Comparison of ENCODE assay signal across 1 cellular context in the genomic region with DNA sequence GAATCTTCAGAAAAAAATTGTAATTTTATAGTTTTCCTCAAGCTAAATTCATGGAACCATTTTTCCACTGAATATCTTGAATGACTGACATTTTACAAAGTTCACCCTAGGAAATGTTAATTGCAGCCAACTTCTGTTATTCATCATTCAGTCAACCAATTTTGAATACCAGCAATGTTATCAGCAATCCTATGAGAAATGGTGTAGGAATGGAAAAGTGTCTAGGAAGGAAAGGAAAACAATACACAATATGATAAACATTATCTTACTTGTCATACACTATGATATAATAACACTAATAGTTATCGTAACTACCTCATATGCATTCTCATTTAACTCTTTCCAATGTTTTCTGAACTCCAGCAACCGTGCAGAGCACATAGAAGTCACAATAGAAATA.
TF ChIP-seq lines count a peak whose summit lies in the region.

No MANE protein-coding gene starts in this region.

TF ChIP-seq in endothelial cell of umbilical vein, 7 proteins besides CTCF, POLR2A, EP300 and RAD21:
- TF ChIP-seq MYC (IDR thresholded peaks at IDR 0.05; ENCODE audit: low read depth, low read length), result no peak
- peak; percentile 72 for TF ChIP-seq GATA2 (IDR thresholded peaks at IDR 0.05; ENCODE audit: insufficient read depth, insufficient read length, low read depth, low read length)
- peak; percentile 22 for TF ChIP-seq FOS (IDR thresholded peaks at IDR 0.05; ENCODE audit: borderline replicate concordance, insufficient read depth, low read length)
- no peak for TF ChIP-seq EZH2 (IDR thresholded peaks at IDR 0.05; ENCODE audit: borderline replicate concordance, low read depth, low read length, severe bottlenecking)
